20 cellular contexts compared by ENCODE assay signal in the genomic region with DNA sequence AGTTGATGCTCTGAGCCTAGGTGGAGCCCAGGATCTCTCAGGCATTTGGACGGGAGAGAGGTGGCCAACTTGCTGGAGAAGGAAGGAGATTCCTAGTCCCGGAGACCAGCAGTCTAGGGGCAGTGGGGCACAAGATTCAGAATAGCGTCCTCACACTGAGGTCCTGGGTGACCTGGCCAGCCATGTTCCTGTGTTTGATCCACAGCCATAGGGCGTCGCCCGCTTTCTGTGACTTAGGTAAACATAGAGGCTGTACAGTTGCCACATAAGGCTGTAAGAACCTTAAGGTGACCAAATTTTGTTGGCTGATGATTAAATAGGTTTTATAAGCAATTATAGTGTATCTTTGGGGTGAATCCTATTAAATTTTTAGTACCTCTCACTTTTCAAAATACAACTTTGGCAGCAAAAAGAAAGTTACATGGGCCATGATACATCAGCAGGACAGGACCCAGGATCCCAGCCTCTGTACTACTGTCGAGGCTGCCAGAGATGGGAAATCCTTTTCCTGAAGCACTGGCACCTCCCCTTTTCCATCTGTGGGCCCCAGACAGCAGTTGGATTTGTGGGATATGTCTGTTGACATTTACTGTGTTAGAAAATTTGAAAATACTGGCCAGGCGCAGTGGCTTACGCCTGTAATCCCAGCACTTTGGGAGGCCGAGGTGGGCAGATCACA. TPM values are rescaled to one million over a fixed set of nuclear protein-coding genes. Genes with fewer than 3 reads are reported as not detected.
DNase-seq lines count a peak whose midpoint lies in the region; ATAC-seq, FAIRE-seq and TF ChIP-seq lines count a peak whose summit lies in the region.
"Had no signal": no experiment of that assay in that cellular context is flagged by ENCODE, and none has a peak within 500 bp of the region (broad histone marks: within the 10 kb centered on the region; RNA-seq: fewer than 3 reads in every experiment).

No MANE protein-coding gene starts in this region.

- H3K27ac ChIP-seq in kidney (ENCODE audit: low read depth in 2 of 2, low read length in 2 of 2) (no peak overlapping the region), pancreas (no peak overlapping the region)
- H3K27ac ChIP-seq: sigmoid colon had no signal

- H3K36me3 ChIP-seq in kidney (ENCODE audit: control insufficient read depth in 1 of 2, insufficient read depth in 2 of 2, low read length in 2 of 2) = peaks cover 7 to 14% of the 10 kb centered on the region in 2 donors
- H3K36me3 ChIP-seq in pancreas = no peaks in the 10 kb centered on the region
- H3K36me3 ChIP-seq: sigmoid colon had no signal

- H3K9ac ChIP-seq in kidney (ENCODE audit: low read length in 2 of 2) = no peak overlapping the region

- ATAC-seq in pancreas (peak; percentile 47 to 80 (median 72)), HG02763 (IDR thresholded peaks at IDR 0.05; ENCODE audit: unreplicated experiment) (no peak), HG03139 (IDR thresholded peaks at IDR 0.05; ENCODE audit: unreplicated experiment) (no peak)
- ATAC-seq: stimulated activated naive CD8-positive, alpha-beta T cell treated with anti-CD3 and anti-CD28 coated beads, Interleukin-15, Interleukin-2, amounts not matched to agents 100 U/mL and 50 U/mL, for 24 hours had no signal

- no peak overlapping the region for H3K4me3 ChIP-seq in kidney (ENCODE audit: low read length in 2 of 2)
- H3K4me3 ChIP-seq in pancreas = no peak overlapping the region
- H3K4me3 ChIP-seq: sigmoid colon had no signal

- intact Hi-C loops in kidney (cut with DNase I) (no loop called here), pancreas (cut with DNase I) (no loop called here)

- FAIRE-seq in kidney (lab: Jason Lieb, UNC) (no peak), pancreas (lab: Jason Lieb, UNC) (no peak)
- FAIRE-seq: A204.1, endothelial cell of umbilical vein, RCC 7860 had no signal

- DNase-seq in NCI-H748 (lab: John Stamatoyannopoulos, UW; ENCODE audit: unreplicated experiment) (peak; percentile 42), NCI-H748 treated with DMSO at 0.1 percent for 48 hours (lab: John Stamatoyannopoulos, UW) (no peak), LoVo (ENCODE audit: low spot score) (peak; percentile 23), kidney (peak; percentile 34), pancreas (peak in 1 of 6 donors; percentile 31)
- DNase-seq in stimulated activated CD4-positive, alpha-beta T cell treated with anti-CD3 and anti-CD28 coated beads, Interleukin-4, amount 100 ng/mL, for 24 hours = no peak
- DNase-seq: activated CD4-positive, alpha-beta T cell treated with anti-CD3 and anti-CD28 coated beads, Interleukin-2, amount 50 U/mL, for 1 hour; Calu3; central memory CD4-positive, alpha-beta T cell; islet precursor cell; Kasumi-1; NCI-H1694 treated with DMSO at 0.1 percent for 48 hours; NCI-H526 treated with DMSO at 0.1 percent for 48 hours; sigmoid colon; stimulated activated naive CD8-positive, alpha-beta T cell treated with anti-CD3 and anti-CD28 coated beads, Interleukin-15, Interleukin-2, amounts not matched to agents 100 U/mL and 50 U/mL, for 24 hours had no signal

- TF ChIP-seq CTCF in kidney (IDR thresholded peaks at IDR 0.05; ENCODE audit: borderline replicate concordance, extremely low read depth, insufficient read depth) = no peak
- no peak for TF ChIP-seq CTCF in pancreas (IDR thresholded peaks at IDR 0.05)

- H3K4me1 ChIP-seq in kidney (ENCODE audit: control insufficient read depth in 1 of 2, insufficient read depth in 1 of 2, low read depth in 1 of 2, low read length in 2 of 2) (peaks cover 5% of the 10 kb centered on the region in 2 donors), pancreas (peaks cover 0 to 5% (median 0%) of the 10 kb centered on the region in 3 donors)

- no peaks in the 10 kb centered on the region for H3K9me3 ChIP-seq in kidney (ENCODE audit: control insufficient read depth in 1 of 2, low read length in 2 of 2)
- H3K9me3 ChIP-seq in pancreas = no peaks in the 10 kb centered on the region
- H3K9me3 ChIP-seq: sigmoid colon had no signal

- WGBS in pancreas, 2 donors = 75 to 80% methylated on average over 10 of the region's 10 CpGs

- H3K27me3 ChIP-seq in pancreas = no peaks in the 10 kb centered on the region
- H3K27me3 ChIP-seq: sigmoid colon had no signal

RNA-seq across cellular contexts. Expression of gene TSSK6, which starts 37.5 kb away (rescaled TPM):
- total RNA-seq in kidney (3.7 TPM), pancreas (1 to 10 TPM in 4 of 6 donors, under 1 TPM in 2; 0.69 to 2.3 (median 1.3) TPM)
- polyA plus RNA-seq in kidney (ENCODE audit: insufficient read depth, low read depth, low replicate concordance) (1.4 TPM), pancreas (1 to 10 TPM; 1.5 to 2.5 TPM)

RNA-seq across cellular contexts. Expression of gene NDUFA13, which starts 38.2 kb away (rescaled TPM):
- total RNA-seq in kidney = 328 TPM
- 627 TPM for polyA plus RNA-seq in kidney (ENCODE audit: insufficient read depth, low read depth, low replicate concordance)
- 100 to 1,000 TPM in 4 of 6 donors, 10 to 100 TPM in 2; 87.9 to 154 (median 127) TPM for total RNA-seq in pancreas
- 100 to 1,000 TPM; 147 to 178 TPM for polyA plus RNA-seq in pancreas

RNA-seq across cellular contexts. Expression of gene YJEFN3, which starts 50.9 kb away (rescaled TPM):
- total RNA-seq in kidney = 3.7 TPM
- 3.1 TPM for polyA plus RNA-seq in kidney (ENCODE audit: insufficient read depth, low read depth, low replicate concordance)
- total RNA-seq in pancreas = 1 to 10 TPM in 5 of 6 donors, under 1 TPM in 1; 0.76 to 3.7 (median 1.9) TPM
- polyA plus RNA-seq in pancreas = 10 to 100 TPM; 28.4 to 38.8 TPM

Comparison
In these comparisons a context has a peak if more than half of its experiments do, and no peak if none do; other contexts are left out.
1. DNase-seq: peak in NCI-H748 (single experiment), LoVo (single experiment) and kidney (single experiment); none in NCI-H748 treated with DMSO at 0.1 percent for 48 hours (single experiment) and stimulated activated CD4-positive, alpha-beta T cell treated with anti-CD3 and anti-CD28 coated beads, Interleukin-4, amount 100 ng/mL, for 24 hours (single experiment).
2. ATAC-seq: peak in pancreas (4 of 4); none in HG02763 (single experiment) and HG03139 (single experiment).